In genomic region chr1:218674280-218674773, GRCh38 we compare ENCODE assay signal across 9 cellular contexts.
DNase-seq lines count a peak whose midpoint lies in the region; ATAC-seq, FAIRE-seq and TF ChIP-seq lines count a peak whose summit lies in the region.
"Had no signal": no experiment of that assay in that cellular context is flagged by ENCODE, and none has a peak within 500 bp of the region (broad histone marks: within the 10 kb centered on the region; RNA-seq: fewer than 3 reads in every experiment).

No MANE protein-coding gene starts in this region.

- H3K36me3 ChIP-seq in BJ (ENCODE audit: control insufficient read depth, insufficient read depth, low read length) (no peaks in the 10 kb centered on the region), H1 (ENCODE audit: control insufficient read depth in 2 of 4, insufficient read depth in 4 of 4, low read length in 3 of 4) (no peaks in the 10 kb centered on the region), mesodermal cell (ENCODE audit: control insufficient read depth, insufficient read depth, low read length) (no peaks in the 10 kb centered on the region)

- H2BK120ac ChIP-seq in H1 (replicated peaks; ENCODE audit: low read depth, low read length), result peak overlapping the region; percentile 58

- no peak for TF ChIP-seq POLR2A in NB4 (IDR thresholded peaks at IDR 0.05; ENCODE audit: extremely low read depth, insufficient read length)
- 0 out of 3 replicates have a peak, but pooled peaks of 1 of the 2 experiments have one; percentile 29 for TF ChIP-seq POLR2A in H1 (IDR thresholded peaks at IDR 0.05; ENCODE audit: control extremely low read depth in 1 of 2, low read depth in 2 of 2, low read length in 2 of 2)

- no peaks in the 10 kb centered on the region for H3K27me3 Mint-ChIP-seq in immature natural killer cell (ENCODE audit: low read depth in 3 of 3)
- H3K27me3 Mint-ChIP-seq: activated CD4-positive, alpha-beta T cell treated with anti-CD3 and anti-CD28 coated beads for 36 hours had no signal

- no peak overlapping the region; the same call in 1 of the 2 replicates for H2BK5ac ChIP-seq in H1 (ENCODE audit: low read depth, low read length)

- TF ChIP-seq RAD21 in H1 (IDR thresholded peaks at IDR 0.05 in 1 of 2, conservative IDR thresholded peaks at IDR 0.05 in 1 of 2; ENCODE audit: low read depth in 2 of 2, low read length in 2 of 2), result peak; percentile 25 to 51

- no peak overlapping the region for H3K23ac ChIP-seq in H1 (ENCODE audit: insufficient read length)

- no peaks in the 10 kb centered on the region for H3K9me3 ChIP-seq in H1 (ENCODE audit: insufficient read depth in 2 of 2, low read depth in 1 of 2, low read length in 1 of 2)
- peaks cover 6% of the 10 kb centered on the region for H3K9me3 ChIP-seq in mesodermal cell (ENCODE audit: control insufficient read depth, low read length)

- peak; percentile 88 for FAIRE-seq in H1 (lab: Jason Lieb, UNC)

- H3K9me3 Mint-ChIP-seq in immature natural killer cell, result peaks cover 3 to 19% (median 10%) of the 10 kb centered on the region in 6 donors

- H2BK15ac ChIP-seq in H1 (ENCODE audit: low read length), result no peak overlapping the region

- H4K8ac ChIP-seq in H1 (ENCODE audit: extremely low read depth, insufficient read depth, low read length), result no peak overlapping the region

- no peak overlapping the region for H3K4me3 Mint-ChIP-seq in immature natural killer cell
- H3K4me3 Mint-ChIP-seq: activated CD4-positive, alpha-beta T cell treated with anti-CD3 and anti-CD28 coated beads for 36 hours had no signal

- peak overlapping the region; percentile 88; the same call in 1 of the 2 replicates for H2BK20ac ChIP-seq in H1 (ENCODE audit: low read length)

- H4K5ac ChIP-seq in H1 (ENCODE audit: insufficient read length, low read depth, low read length), result no peak overlapping the region

- peak overlapping the region; percentile 71 for H3K4ac ChIP-seq in H1 (replicated peaks; ENCODE audit: insufficient read length, low read depth, low read length)

- no peaks in the 10 kb centered on the region for H3K4me1 Mint-ChIP-seq in immature natural killer cell
- H3K4me1 Mint-ChIP-seq: activated CD4-positive, alpha-beta T cell treated with anti-CD3 and anti-CD28 coated beads for 36 hours had no signal

- no peaks in the 10 kb centered on the region; a peak in 1 of 7 replicates for H3K4me1 ChIP-seq in H1 (replicated peaks in 1 of 4; ENCODE audit: control insufficient read depth in 3 of 4, insufficient read depth in 4 of 4, low read length in 3 of 4)
- peaks cover 45% of the 10 kb centered on the region for H3K4me1 ChIP-seq in mesodermal cell (ENCODE audit: control insufficient read depth, insufficient read depth, low read length, poor library complexity, severe bottlenecking)

- H3K23me2 ChIP-seq in H1 (ENCODE audit: low read depth, low read length), result no peaks in the 10 kb centered on the region

- H3K18ac ChIP-seq in H1 (ENCODE audit: extremely low read depth, low read length), result no peak overlapping the region

- no peak overlapping the region for H3K27ac Mint-ChIP-seq in immature natural killer cell
- H3K27ac Mint-ChIP-seq: activated CD4-positive, alpha-beta T cell treated with anti-CD3 and anti-CD28 coated beads for 36 hours had no signal

- H3K36me3 Mint-ChIP-seq in immature natural killer cell, result no peaks in the 10 kb centered on the region

- H3K4me3 ChIP-seq in BJ (ENCODE audit: low read depth, low read length), result no peak overlapping the region
- H3K4me3 ChIP-seq in NB4 (ENCODE audit: low read depth, low read length), result no peak overlapping the region
- no peak overlapping the region for H3K4me3 ChIP-seq in H1 (ENCODE audit: extremely low read depth in 1 of 4, insufficient read depth in 2 of 4, low read depth in 3 of 4, low read length in 4 of 4)
- no peak overlapping the region for H3K4me3 ChIP-seq in mesodermal cell (ENCODE audit: extremely low read depth, insufficient read depth, low read length, poor library complexity, severe bottlenecking)

- H3K27me3 ChIP-seq in BJ (ENCODE audit: control insufficient read depth, insufficient read depth, low read length) (no peaks in the 10 kb centered on the region; the same call in 1 of the 2 replicates), H1 (replicated peaks in 1 of 4; ENCODE audit: control insufficient read depth in 3 of 4, extremely low read depth in 1 of 4, insufficient read depth in 3 of 4, low read length in 3 of 4) (no peaks in the 10 kb centered on the region)

- H3K9ac ChIP-seq in H1 (replicated peaks in 1 of 4; ENCODE audit: extremely low read depth in 1 of 4, low read depth in 3 of 4, low read length in 3 of 4), result no peak overlapping the region

- no peaks in the 10 kb centered on the region for H3K79me1 ChIP-seq in H1 (ENCODE audit: low read depth, low read length)

- TF ChIP-seq EP300 in H1 (IDR thresholded peaks at IDR 0.05; ENCODE audit: borderline replicate concordance in 1 of 2, low read depth in 2 of 2, low read length in 2 of 2), result peak in 1 of 2 experiments; percentile 74; a peak in 1 of 3 replicates

- POLR2A ChIA-PET in BJ (lab: Charles Lee), result no interaction called here
- POLR2A ChIA-PET in H1 (lab: Charles Lee; ENCODE audit: partially characterized antibody), result no interaction called here

- H3K14ac ChIP-seq in H1 (ENCODE audit: insufficient read length), result no peak overlapping the region

- WGBS in H1 (ENCODE audit: extremely low coverage in 1 of 2, insufficient coverage in 1 of 2, insufficient read length in 1 of 2, insufficient replicate concordance in 2 of 2, low coverage in 1 of 2, low lambda C conversion rate in 2 of 2, missing lambda C conversion rate in 1 of 2), 2 experiments, result 47% methylated on average over 9 of the region's 9 CpGs; no CpG with 5 or more reads in 1 of the 2 experiments
- 22 to 32% methylated on average over 8 of the region's 9 CpGs for WGBS in mesodermal cell (ENCODE audit: insufficient coverage in 2 of 2), 2 experiments

- H3K4me2 ChIP-seq in H1 (ENCODE audit: insufficient read depth in 1 of 2, low read depth in 2 of 2, low read length in 2 of 2), result peak overlapping the region in 1 of 2 experiments; percentile 24; a peak in 1 of 4 replicates

- CTCF ChIA-PET in BJ (lab: Yijun Ruan, JAX), result no interaction called here
- CTCF ChIA-PET in H1 (lab: Charles Lee; ENCODE audit: partially characterized antibody), result no interaction called here

- H3K79me2 ChIP-seq in H1 (ENCODE audit: control insufficient read depth in 1 of 2, insufficient read depth in 2 of 2, low read length in 2 of 2), result no peaks in the 10 kb centered on the region

- no peak for ATAC-seq in HG03159 (IDR thresholded peaks at IDR 0.05; ENCODE audit: unreplicated experiment)
- ATAC-seq: activated CD4-positive, alpha-beta T cell treated with anti-CD3 and anti-CD28 coated beads for 36 hours had no signal

- H3K56ac ChIP-seq in H1 (replicated peaks; ENCODE audit: insufficient read length, low read depth, low read length), result no peak overlapping the region

- H2AFZ ChIP-seq in H1 (ENCODE audit: low read length), result peak overlapping the region; percentile 98

- no peak for TF ChIP-seq CTCF in BJ (IDR thresholded peaks at IDR 0.05; ENCODE audit: insufficient read depth, low read depth, low read length)
- no peak for TF ChIP-seq CTCF in NB4 (IDR thresholded peaks at IDR 0.05; ENCODE audit: low read depth, low read length)
- peak in 1 of 3 experiments; percentile 14; a peak in 1 of 4 replicates for TF ChIP-seq CTCF in H1 (IDR thresholded peaks at IDR 0.05; ENCODE audit: control extremely low read depth in 1 of 3, insufficient read depth in 1 of 3, low read depth in 1 of 3, low read length in 3 of 3)
- no peak for TF ChIP-seq CTCF in GM13976 (IDR thresholded peaks at IDR 0.05; ENCODE audit: borderline replicate concordance, control extremely low read depth, extremely low read depth, insufficient read depth, missing control alignments)

- H4K20me1 ChIP-seq in H1 (replicated peaks in 1 of 2; ENCODE audit: control insufficient read depth in 1 of 2, insufficient read depth in 2 of 2, low read length in 2 of 2), result no peaks in the 10 kb centered on the region

- H4K91ac ChIP-seq in H1 (replicated peaks; ENCODE audit: insufficient read length, low read length), result peak overlapping the region; percentile 90

- H3K27ac ChIP-seq in H1 (ENCODE audit: low read depth, low read length), result no peak overlapping the region
- H3K27ac ChIP-seq in mesodermal cell (ENCODE audit: low read depth, low read length, severe bottlenecking), result peak overlapping the region; percentile 89

- DNase-seq in BJ (ENCODE audit: low read depth) (peak; percentile 43), NB4 (ENCODE audit: low read depth) (peak; percentile 11), H1 (ENCODE audit: low read depth in 1 of 2, low spot score in 2 of 2) (peak; percentile 59 to 77), immature natural killer cell (no peak), NCI-H1694 treated with DMSO at 0.1 percent for 48 hours (lab: John Stamatoyannopoulos, UW) (no peak), GM13976 (ENCODE audit: low spot score) (no peak)
- DNase-seq: activated CD4-positive, alpha-beta T cell treated with anti-CD3 and anti-CD28 coated beads for 36 hours had no signal

- in situ Hi-C loops in GM13976 (cut with MboI; ENCODE audit: low sequenced_read_pairs, unreplicated experiment), result no loop called here

- H2BK12ac ChIP-seq in H1 (ENCODE audit: low read depth, low read length), result peak overlapping the region; percentile 78; the same call in 1 of the 2 replicates

- H2AK5ac ChIP-seq in H1 (ENCODE audit: low read depth, low read length), result no peak overlapping the region

TF ChIP-seq in H1, 55 proteins besides CTCF, POLR2A, EP300 and RAD21 (continues in another document):
- TF ChIP-seq TAF1 (IDR thresholded peaks at IDR 0.05; ENCODE audit: low read depth, low read length) (0 out of 2 replicates have a peak, but pooled peaks have one; percentile 15), ASH2L (IDR thresholded peaks at IDR 0.05; ENCODE audit: low read length) (peak; percentile 39), NANOG (IDR thresholded peaks at IDR 0.05; ENCODE audit: insufficient read depth, low read depth, low read length, poor library complexity, severe bottlenecking) (peak; percentile 55), SP1 (IDR thresholded peaks at IDR 0.05; ENCODE audit: low read depth, low read length) (0 out of 2 replicates have a peak, but pooled peaks have one; percentile 40)

Comparison
In these comparisons a context has a peak if more than half of its experiments do, and no peak if none do; other contexts are left out.
1. DNase-seq: peak in BJ (single experiment), NB4 (single experiment) and H1 (2 of 2); none in immature natural killer cell (0 of 3), NCI-H1694 treated with DMSO at 0.1 percent for 48 hours (single experiment) and GM13976 (single experiment).